Comparison of ENCODE assay signal across 19 cellular contexts in the genomic region with DNA sequence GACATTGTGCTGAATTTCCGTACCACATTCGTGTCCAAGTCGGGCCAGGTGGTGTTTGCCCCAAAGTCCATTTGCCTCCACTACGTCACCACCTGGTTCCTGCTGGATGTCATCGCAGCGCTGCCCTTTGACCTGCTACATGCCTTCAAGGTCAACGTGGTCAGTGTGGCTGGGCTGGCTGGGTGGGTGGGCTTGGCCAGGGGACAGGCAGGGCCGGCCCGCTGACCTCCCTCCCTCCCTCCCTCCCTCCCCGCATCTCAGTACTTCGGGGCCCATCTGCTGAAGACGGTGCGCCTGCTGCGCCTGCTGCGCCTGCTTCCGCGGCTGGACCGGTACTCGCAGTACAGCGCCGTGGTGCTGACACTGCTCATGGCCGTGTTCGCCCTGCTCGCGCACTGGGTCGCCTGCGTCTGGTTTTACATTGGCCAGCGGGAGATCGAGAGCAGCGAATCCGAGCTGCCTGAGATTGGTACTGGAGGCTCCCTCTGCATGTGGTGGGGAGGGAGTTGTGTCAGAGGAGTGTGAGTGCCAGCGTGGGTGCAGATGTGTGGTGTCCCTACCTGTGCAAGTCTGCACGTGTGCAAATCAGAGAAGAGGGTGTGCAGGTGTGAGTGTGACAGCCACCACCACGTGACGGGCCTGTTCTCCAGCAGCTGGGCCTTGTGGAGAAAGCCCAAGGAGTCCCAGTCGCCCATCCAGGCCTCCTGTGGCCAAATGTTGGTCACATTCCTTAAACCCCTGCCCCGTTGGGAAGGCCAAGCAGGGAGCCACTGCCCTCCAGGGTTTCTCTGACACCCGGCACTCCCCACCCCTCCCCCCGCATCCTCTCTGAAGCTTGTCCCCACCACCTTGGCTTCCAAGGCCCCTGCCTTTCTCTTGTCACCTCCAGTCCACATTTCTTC. TPM values are rescaled to one million over a fixed set of nuclear protein-coding genes. Genes with fewer than 3 reads are reported as not detected.
DNase-seq lines count a peak whose midpoint lies in the region; ATAC-seq and TF ChIP-seq lines count a peak whose summit lies in the region.
"Had no signal": no experiment of that assay in that cellular context is flagged by ENCODE, and none has a peak within 500 bp of the region (broad histone marks: within the 10 kb centered on the region; RNA-seq: fewer than 3 reads in every experiment).

No MANE protein-coding gene starts in this region.

- H3K14ac ChIP-seq in IMR-90 (replicated peaks; ENCODE audit: low read depth, low read length): no peak overlapping the region

- TF ChIP-seq CTCF in IMR-90 (conservative IDR thresholded peaks at IDR 0.05; ENCODE audit: low read depth, low read length) (no peak), osteoblast (IDR thresholded peaks at IDR 0.05; ENCODE audit: extremely low read depth, low read depth, low read length) (no peak), hepatocyte (IDR thresholded peaks at IDR 0.05; ENCODE audit: poor library complexity) (no peak), omental fat pad (IDR thresholded peaks at IDR 0.05) (no peak)

- H2BK5ac ChIP-seq in IMR-90 (ENCODE audit: low read depth, low read length, poor library complexity, severe bottlenecking): no peak overlapping the region

- POLR2A ChIA-PET in IMR-90 (lab: Charles Lee; ENCODE audit: unreplicated experiment): no interaction called here

- no peak overlapping the region for H4K91ac ChIP-seq in IMR-90 (ENCODE audit: insufficient read depth, low read depth, low read length)

- H3K4ac ChIP-seq in IMR-90 (ENCODE audit: low read depth, low read length): no peak overlapping the region

- H3K79me1 ChIP-seq in IMR-90 (ENCODE audit: low read depth in 1 of 2, low read length in 2 of 2): no peaks in the 10 kb centered on the region

- H2AFZ ChIP-seq in IMR-90 (replicated peaks; ENCODE audit: low read length, poor library complexity): peak overlapping the region; percentile 63
- H2AFZ ChIP-seq in osteoblast (ENCODE audit: low read length): no peak overlapping the region
- H2AFZ ChIP-seq in hepatocyte: no peak overlapping the region

- H3K4me3 ChIP-seq in IMR-90 (ENCODE audit: insufficient read depth, low read depth, low read length) (no peak overlapping the region), iPS-15b (ENCODE audit: low read depth, low read length) (peak overlapping the region; percentile 50), osteoblast (ENCODE audit: insufficient read depth, low read length) (no peak overlapping the region), hepatocyte (no peak overlapping the region)
- H3K4me3 ChIP-seq: BLaER1, coronary artery, thyroid gland had no signal

- H3K9me2 ChIP-seq in hepatocyte (replicated peaks; ENCODE audit: insufficient read depth): no peaks in the 10 kb centered on the region

- H4K8ac ChIP-seq in IMR-90 (ENCODE audit: low read depth in 2 of 2, low read length in 2 of 2): no peak overlapping the region

- no peak overlapping the region for H2BK20ac ChIP-seq in IMR-90 (ENCODE audit: low read depth, low read length)

- H3K9ac ChIP-seq in IMR-90 (ENCODE audit: low read depth, low read length) (no peak overlapping the region), iPS-15b (ENCODE audit: low read depth, low read length) (no peak overlapping the region)
- H3K9ac ChIP-seq: BLaER1 had no signal

- CTCF ChIA-PET in IMR-90 (lab: Yijun Ruan, JAX): no interaction called here

- dilution Hi-C loops in IMR-90 (cut with HindIII; ENCODE audit: low sequenced_read_pairs, unreplicated experiment): no loop called here

- H3K27me3 ChIP-seq in IMR-90 (ENCODE audit: control insufficient read depth, insufficient read depth, low read length): peaks cover 85% of the 10 kb centered on the region
- H3K27me3 ChIP-seq in iPS-15b (ENCODE audit: control insufficient read depth, insufficient read depth, low read length): peaks cover 94% of the 10 kb centered on the region
- H3K27me3 ChIP-seq in osteoblast (ENCODE audit: insufficient read depth, low read length): peaks cover 57% of the 10 kb centered on the region
- H3K27me3 ChIP-seq in hepatocyte: peaks cover 69% of the 10 kb centered on the region
- H3K27me3 ChIP-seq: thyroid gland had no signal

- peak; percentile 26 for DNase-seq in activated CD4-positive, CD25-positive, alpha-beta regulatory T cell treated with anti-CD3 and anti-CD28 coated beads, Interleukin-2, amount 50 U/mL, for 72 hours
- no peak for DNase-seq in activated CD4-positive, CD25-positive, alpha-beta regulatory T cell (lab: John Stamatoyannopoulos, UW)
- no peak for DNase-seq in IMR-90
- DNase-seq in osteoblast (ENCODE audit: insufficient read length, low spot score, missing footprints): peak; percentile 88
- DNase-seq in hepatocyte (ENCODE audit: low spot score): no peak
- DNase-seq in HPDE6-E6E7 (ENCODE audit: extremely low spot score): no peak
- no peak for DNase-seq in omental fat pad (ENCODE audit: low spot score)
- DNase-seq: activated CD4-positive, alpha-beta T cell treated with anti-CD3 and anti-CD28 coated beads, Interleukin-2, amount 50 U/mL, for 1 hour; activated naive CD4-positive, alpha-beta T cell treated with anti-CD3 and anti-CD28 coated beads for 36 hours; DMS79 treated with DMSO at 0.1 percent for 48 hours; foreskin keratinocyte; immature natural killer cell; NCI-H1694 treated with DMSO at 0.1 percent for 48 hours; NCI-H2227 treated with DMSO at 0.1 percent for 48 hours; thyroid gland had no signal

- H3K18ac ChIP-seq in IMR-90 (ENCODE audit: low read depth, low read length): no peak overlapping the region

- no peak overlapping the region for H3K23ac ChIP-seq in IMR-90 (ENCODE audit: low read depth, low read length)

- no peaks in the 10 kb centered on the region for H3K79me2 ChIP-seq in osteoblast (ENCODE audit: insufficient read depth, low read length)
- no peaks in the 10 kb centered on the region for H3K79me2 ChIP-seq in hepatocyte

- peak; percentile 21; the same call in 1 of the 2 replicates for ATAC-seq in IMR-90 (ENCODE audit: low read depth)
- no peak for ATAC-seq in omental fat pad (ENCODE audit: low FRiP score)
- ATAC-seq: foreskin keratinocyte had no signal

- peaks cover 3% of the 10 kb centered on the region; the same call in 1 of the 2 replicates for H3K4me1 ChIP-seq in IMR-90 (ENCODE audit: control insufficient read depth, insufficient read depth, low read length)
- H3K4me1 ChIP-seq in iPS-15b (ENCODE audit: control insufficient read depth, insufficient read depth, low read length): peaks cover 2% of the 10 kb centered on the region
- peaks cover 5% of the 10 kb centered on the region for H3K4me1 ChIP-seq in osteoblast (ENCODE audit: insufficient read depth, low read length)
- H3K4me1 ChIP-seq in hepatocyte (ENCODE audit: insufficient read depth): peaks cover 4% of the 10 kb centered on the region

- no peak overlapping the region; the same call in 1 of the 2 replicates for H3K4me2 ChIP-seq in IMR-90 (ENCODE audit: low read depth, low read length)
- H3K4me2 ChIP-seq in osteoblast (ENCODE audit: insufficient read depth, low read length): no peak overlapping the region
- no peak overlapping the region for H3K4me2 ChIP-seq in hepatocyte

- H3K36me3 ChIP-seq in IMR-90 (ENCODE audit: control insufficient read depth, insufficient read depth, low read length) (no peaks in the 10 kb centered on the region), iPS-15b (ENCODE audit: control insufficient read depth, insufficient read depth, low read length) (no peaks in the 10 kb centered on the region), osteoblast (ENCODE audit: insufficient read depth, low read length) (no peaks in the 10 kb centered on the region), hepatocyte (replicated peaks; ENCODE audit: insufficient read depth, low read depth) (no peaks in the 10 kb centered on the region)
- H3K36me3 ChIP-seq: BLaER1, thyroid gland had no signal

- H3K9me1 ChIP-seq in IMR-90 (ENCODE audit: insufficient read depth, low read length): no peaks in the 10 kb centered on the region

- no peak overlapping the region for H3K27ac ChIP-seq in IMR-90 (ENCODE audit: insufficient read depth, low read length)
- no peak overlapping the region for H3K27ac ChIP-seq in osteoblast (ENCODE audit: low read depth, low read length)
- H3K27ac ChIP-seq in hepatocyte: no peak overlapping the region
- H3K27ac ChIP-seq: BLaER1, coronary artery, epithelial cell of prostate, foreskin keratinocyte, thyroid gland had no signal

- no TSS peak for BruUV-seq in IMR-90 (replicated peaks; lab: Mats Ljungman, UMichigan)

- no peak overlapping the region for H3K56ac ChIP-seq in IMR-90 (ENCODE audit: extremely low read depth, insufficient read depth, low read length)

- H3K9me3 ChIP-seq in IMR-90 (ENCODE audit: control insufficient read depth, insufficient read depth, low read length): no peaks in the 10 kb centered on the region
- no peaks in the 10 kb centered on the region for H3K9me3 ChIP-seq in iPS-15b (ENCODE audit: control insufficient read depth, insufficient read depth, low read length)
- no peaks in the 10 kb centered on the region for H3K9me3 ChIP-seq in osteoblast (ENCODE audit: low read depth, low read length)
- no peaks in the 10 kb centered on the region for H3K9me3 ChIP-seq in hepatocyte (ENCODE audit: low read depth)
- H3K9me3 ChIP-seq: BLaER1, thyroid gland had no signal

- H2BK120ac ChIP-seq in IMR-90 (ENCODE audit: low read depth, low read length): no peak overlapping the region

- H2BK15ac ChIP-seq in IMR-90 (ENCODE audit: low read depth, low read length): no peak overlapping the region

- TF ChIP-seq RAD21 in IMR-90 (IDR thresholded peaks at IDR 0.05; ENCODE audit: low read length): no peak

- no peak overlapping the region for H4K5ac ChIP-seq in IMR-90 (ENCODE audit: low read depth, low read length)

- WGBS in IMR-90 (ENCODE audit: extremely low coverage in 2 of 2, insufficient read length in 1 of 2), 2 experiments: 24% methylated on average over 17 of the region's 39 CpGs; no CpG with 5 or more reads in 1 of the 2 experiments
- 19% methylated on average over 23 of the region's 39 CpGs for WGBS in hepatocyte (ENCODE audit: low lambda C conversion rate, missing lambda C conversion rate)

- no peak for TF ChIP-seq POLR2A in IMR-90 (IDR thresholded peaks at IDR 0.05; ENCODE audit: low read depth, low read length)

- no peaks in the 10 kb centered on the region for H4K20me1 ChIP-seq in IMR-90 (ENCODE audit: insufficient read depth, low read length)
- no peaks in the 10 kb centered on the region for H4K20me1 ChIP-seq in osteoblast (ENCODE audit: insufficient read depth, low read length)
- no peaks in the 10 kb centered on the region for H4K20me1 ChIP-seq in hepatocyte (ENCODE audit: insufficient read depth, poor library complexity, severe bottlenecking)

- in situ Hi-C loops in IMR-90 (cut with MboI; ENCODE audit: low sequenced_read_pairs): no loop called here

- intact Hi-C loops in IMR-90 (cut with micrococcal nuclease): no loop called here

- no peak overlapping the region for H2AK9ac ChIP-seq in IMR-90 (replicated peaks; ENCODE audit: low read depth, low read length, poor library complexity)

- H2AK5ac ChIP-seq in IMR-90 (ENCODE audit: low read depth, low read length): no peak overlapping the region

RNA-seq across cellular contexts. Expression of a gene that starts 5.3 kb away (rescaled TPM):
- total RNA-seq in IMR-90 (2012; rRNA removed): 0.28 TPM in 1 of 2 replicates, not detected in the other
- 0.10 and 0.20 TPM in 2 replicates for polyA plus RNA-seq in IMR-90 (2012; rRNA removed)
- polyA plus RNA-seq in IMR-90 (2012; cell fraction: cytosol; rRNA removed): 0.05 and 0.09 TPM in 2 replicates
- polyA plus RNA-seq in IMR-90 (2012; cell fraction: nucleus; rRNA removed; ENCODE audit: low replicate concordance): 0.49 and 1.6 TPM in 2 replicates
- total RNA-seq in osteoblast: not detected in 2 replicates
- total RNA-seq in hepatocyte: 0.30 and 1.0 TPM in 2 replicates
- polyA plus RNA-seq in hepatocyte: 0.43 and 1.1 TPM in 2 replicates
- 1 to 10 TPM in 1 of 4 donors, under 1 TPM in 3; 0.63 to 1.7 (median 0.79) TPM for total RNA-seq in omental fat pad

RNA-seq across cellular contexts. Expression of a gene that starts 23.8 kb away (rescaled TPM):
- total RNA-seq in IMR-90 (2012; rRNA removed) (60.8 and 72.9 TPM in 2 replicates), osteoblast (51.0 and 56.5 TPM in 2 replicates), hepatocyte (51.1 and 51.4 TPM in 2 replicates), omental fat pad (10 to 100 TPM; 31.2 to 57.2 (median 33.1) TPM)
- polyA plus RNA-seq in IMR-90 (2012; rRNA removed) (73.2 and 75.2 TPM in 2 replicates), hepatocyte (57.7 and 58.2 TPM in 2 replicates)
- polyA plus RNA-seq in IMR-90 (2012; cell fraction: cytosol; rRNA removed): 66.3 and 72.6 TPM in 2 replicates
- polyA plus RNA-seq in IMR-90 (2012; cell fraction: nucleus; rRNA removed; ENCODE audit: low replicate concordance): 122 and 232 TPM in 2 replicates

Comparison
In these comparisons a context has a peak if more than half of its experiments do, and no peak if none do; other contexts are left out.
1. DNase-seq: peak in activated CD4-positive, CD25-positive, alpha-beta regulatory T cell treated with anti-CD3 and anti-CD28 coated beads, Interleukin-2, amount 50 U/mL, for 72 hours (single experiment) and osteoblast (single experiment); none in activated CD4-positive, CD25-positive, alpha-beta regulatory T cell (0 of 4), IMR-90 (single experiment), hepatocyte (single experiment), HPDE6-E6E7 (single experiment) and omental fat pad (single experiment).